ENCODE assay signal across 8 cellular contexts in genomic region chr9:17268531-17269188, GRCh38.
A peak's percentile ranks its signal among the peaks of the same experiment; 100 is the strongest.
DNase-seq lines count a peak whose midpoint lies in the region; TF ChIP-seq lines count a peak whose summit lies in the region.
"Not testable (repeated sequence)": the region's sequence is repeated elsewhere in the genome, so short reads cannot be mapped to it uniquely, and the experiment has no call there.

No MANE protein-coding gene starts in this region.

- not testable (repeated sequence) for H2BK12ac ChIP-seq in H9 (ENCODE audit: insufficient read length, low read depth, low read length)

- H2AFZ ChIP-seq in H9 (ENCODE audit: low read length): not testable (repeated sequence)

- H2BK120ac ChIP-seq in H9 (ENCODE audit: low read depth, low read length, poor library complexity, severe bottlenecking): not testable (repeated sequence)

- H3K14ac ChIP-seq in H9 (ENCODE audit: insufficient read depth, low read length): not testable (repeated sequence)

- not testable (repeated sequence) for H3K36me3 ChIP-seq in prostate gland

- DNase-seq in H9 (peak; percentile 78), NCI-H1105 treated with DMSO at 0.1 percent for 48 hours (lab: John Stamatoyannopoulos, UW) (peak; percentile 79), NCI-H345 treated with DMSO at 0.1 percent for 48 hours (lab: John Stamatoyannopoulos, UW; ENCODE audit: unreplicated experiment) (peak; percentile 19), endothelial cell (ENCODE audit: low spot score) (peak; percentile 9), left kidney (ENCODE audit: low read depth, low spot score) (peak; percentile 23), prostate gland (ENCODE audit: low spot score) (peak; percentile 24)
- DNase-seq in RWPE1 (ENCODE audit: low spot score): not testable (repeated sequence)

- TF ChIP-seq CTCF in C4-2B (conservative IDR thresholded peaks at IDR 0.05); H9 (conservative IDR thresholded peaks at IDR 0.05); RWPE1 (conservative IDR thresholded peaks at IDR 0.05; ENCODE audit: low read depth); endothelial cell (IDR thresholded peaks at IDR 0.05; ENCODE audit: unreplicated experiment); prostate gland (IDR thresholded peaks at IDR 0.05): not testable (repeated sequence)

- H4K8ac ChIP-seq in H9 (replicated peaks; ENCODE audit: insufficient read length, low read depth, low read length): not testable (repeated sequence)

- H4K5ac ChIP-seq in H9 (ENCODE audit: insufficient read length, low read depth, low read length): not testable (repeated sequence)

- H3K9me3 ChIP-seq in H9 (ENCODE audit: control insufficient read depth, low read depth, low read length); prostate gland: not testable (repeated sequence)

- not testable (repeated sequence) for H3K4me3 ChIP-seq in prostate gland

- not testable (repeated sequence) for H3K79me2 ChIP-seq in H9 (ENCODE audit: insufficient read depth, low read length)

- not testable (repeated sequence) for H2BK15ac ChIP-seq in H9 (ENCODE audit: low read depth, low read length)

- peak overlapping the region; percentile 56 for H3K27ac ChIP-seq in C4-2B
- H3K27ac ChIP-seq in H9 (ENCODE audit: insufficient read length, low read depth, low read length); prostate gland: not testable (repeated sequence)
- H3K27ac ChIP-seq in RWPE1: peak overlapping the region; percentile 72

- not testable (repeated sequence) for H3K4ac ChIP-seq in H9 (ENCODE audit: low read depth, low read length)

- not testable (repeated sequence) for H3K4me2 ChIP-seq in H9 (ENCODE audit: insufficient read depth, insufficient read length, low read length)

- TF ChIP-seq POLR2A in prostate gland (IDR thresholded peaks at IDR 0.05): not testable (repeated sequence)

- not testable (repeated sequence) for H4K20me1 ChIP-seq in H9 (ENCODE audit: control insufficient read depth, insufficient read depth, insufficient read length)

- H3K27ac Mint-ChIP-seq in H9: peak overlapping the region; percentile 92 to 96 (median 94); a peak in 6 of 7 replicates
- H3K27ac Mint-ChIP-seq in endothelial cell (ENCODE audit: unreplicated experiment): not testable (repeated sequence)

- not testable (repeated sequence) for H2AK5ac ChIP-seq in H9 (ENCODE audit: insufficient read length, low read length)

- H3K56ac ChIP-seq in H9 (ENCODE audit: insufficient read length, low read depth, low read length): not testable (repeated sequence)

- H4K91ac ChIP-seq in H9 (ENCODE audit: insufficient read length, low read depth, low read length): not testable (repeated sequence)

- CTCF ChIA-PET in RWPE1 (lab: Yijun Ruan, JAX): not testable (repeated sequence)

- not testable (repeated sequence) for H3K9ac ChIP-seq in H9 (ENCODE audit: extremely low read depth, insufficient read length, low read length)

- peak overlapping the region; percentile 65 to 68 for H3K4me3 Mint-ChIP-seq in H9
- not testable (repeated sequence) for H3K4me3 Mint-ChIP-seq in endothelial cell (ENCODE audit: unreplicated experiment)

- not testable (repeated sequence) for H3K18ac ChIP-seq in H9 (ENCODE audit: insufficient read length, low read depth, low read length)

- H3K9me3 Mint-ChIP-seq in H9; endothelial cell (ENCODE audit: unreplicated experiment): not testable (repeated sequence)

- H3K23me2 ChIP-seq in H9 (ENCODE audit: insufficient read length, low read depth, low read length, poor library complexity, severe bottlenecking): not testable (repeated sequence)

- intact Hi-C loops in prostate gland (cut with DNase I): not testable (repeated sequence)

- not testable (repeated sequence) for H3K27me3 Mint-ChIP-seq in H9 (ENCODE audit: low read depth); endothelial cell (ENCODE audit: unreplicated experiment)

- H3K27me3 ChIP-seq in H9 (ENCODE audit: insufficient read depth, low read length); prostate gland (replicated peaks; ENCODE audit: insufficient read depth): not testable (repeated sequence)

- not testable (repeated sequence) for H3K23ac ChIP-seq in H9 (ENCODE audit: insufficient read length, low read depth, low read length)

- not testable (repeated sequence) for H2BK5ac ChIP-seq in H9 (ENCODE audit: insufficient read length, low read length)

- not testable (repeated sequence) for H3K4me1 ChIP-seq in H9 (ENCODE audit: insufficient read depth, low read length); prostate gland (replicated peaks)

- WGBS in H9 (ENCODE audit: extremely low coverage, insufficient read length, low lambda C conversion rate): no CpG with 5 or more reads among the region's 19 CpGs
- 63% methylated on average over 19 of the region's 19 CpGs for WGBS in prostate gland

- not testable (repeated sequence) for H2BK20ac ChIP-seq in H9 (ENCODE audit: low read depth, low read length, poor library complexity, severe bottlenecking)

- H3K4me1 Mint-ChIP-seq in H9: peaks cover 21 to 23% of the 10 kb centered on the region in 2 experiments
- not testable (repeated sequence) for H3K4me1 Mint-ChIP-seq in endothelial cell (ENCODE audit: unreplicated experiment)

- not testable (repeated sequence) for H3T11ph ChIP-seq in H9 (ENCODE audit: low read length)

- not testable (repeated sequence) for H3K79me1 ChIP-seq in H9 (ENCODE audit: insufficient read depth, low read depth, low read length, poor library complexity, severe bottlenecking)

- H3K36me3 Mint-ChIP-seq in H9 (ENCODE audit: insufficient read depth in 1 of 3, low read depth in 3 of 3); endothelial cell (ENCODE audit: low read depth, unreplicated experiment): not testable (repeated sequence)

- POLR2A ChIA-PET in RWPE1 (lab: Yijun Ruan, JAX; ENCODE audit: low non-redundant PET): not testable (repeated sequence)
